12 cellular contexts compared by ENCODE assay signal in the genomic region with DNA sequence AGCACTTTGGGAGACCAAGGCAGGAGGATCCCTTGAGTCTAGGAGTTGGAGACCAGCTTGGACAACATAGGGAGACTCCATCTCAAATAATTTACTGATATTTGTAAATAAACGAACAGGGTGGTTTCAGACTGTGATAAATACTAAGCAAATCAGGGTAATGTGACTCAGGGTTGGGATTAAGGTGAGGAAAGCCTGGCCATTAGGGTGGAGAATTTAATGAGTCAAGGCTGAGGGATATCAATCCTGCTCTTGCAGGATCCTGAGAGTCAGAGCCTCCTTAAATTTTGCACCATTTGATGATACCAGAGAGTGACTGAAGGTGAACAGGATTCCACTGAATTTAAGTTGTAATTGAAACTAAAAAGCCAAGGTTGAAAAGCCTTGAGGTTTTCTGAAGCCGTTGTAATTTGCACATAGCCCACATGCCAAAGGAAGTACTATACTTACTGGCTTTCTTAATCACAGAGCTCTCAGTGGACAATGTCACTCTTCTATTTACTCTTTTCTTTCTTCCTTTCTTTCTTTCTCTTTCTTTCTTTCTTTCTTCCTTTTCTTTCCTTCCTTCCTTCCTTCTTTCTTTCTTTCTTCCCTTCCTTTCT. TPM values are rescaled to one million over a fixed set of nuclear protein-coding genes. Genes with fewer than 3 reads are reported as not detected.
A peak's percentile ranks its signal among the peaks of the same experiment; 100 is the strongest.
DNase-seq lines count a peak whose midpoint lies in the region; ATAC-seq and TF ChIP-seq lines count a peak whose summit lies in the region.
"Had no signal": no experiment of that assay in that cellular context is flagged by ENCODE, and none has a peak within 500 bp of the region (broad histone marks: within the 10 kb centered on the region; RNA-seq: fewer than 3 reads in every experiment).

No MANE protein-coding gene starts in this region.

- no peak for DNase-seq in activated T-cell treated with anti-CD3 and anti-CD28 coated beads, Interleukin-2, amount 50 U/mL, for 24 hours
- no peak for DNase-seq in activated T-cell treated with anti-CD3 and anti-CD28 coated beads, Interleukin-2, amount 50 U/mL, for 48 hours
- DNase-seq in neural crest cell (ENCODE audit: low read depth, low spot score): no peak
- no peak for DNase-seq in NCI-H226
- no peak for DNase-seq in T1000 (lab: John Stamatoyannopoulos, UW)
- DNase-seq in SHP77 treated with DMSO at 0.1 percent for 48 hours (lab: John Stamatoyannopoulos, UW): no peak
- DNase-seq: activated CD4-positive, CD25-positive, alpha-beta regulatory T cell treated with anti-CD3 and anti-CD28 coated beads, Interleukin-2, amount 50 U/mL, for 72 hours; amygdala; NCI-H2081 treated with DMSO at 0.1 percent for 48 hours; small intestine had no signal

- peak; percentile 47 for ATAC-seq in HG03565 (IDR thresholded peaks at IDR 0.05; ENCODE audit: unreplicated experiment)
- ATAC-seq in activated T-helper 17 cell treated with anti-CD3 and anti-CD28 coated beads, Interleukin-2, amount 50 U/mL, for 72 hours (replicated peaks): peak; percentile 55

- no peak overlapping the region for H3K4me3 Mint-ChIP-seq in activated T-cell treated with anti-CD3 and anti-CD28 coated beads, Interleukin-2, amount 50 U/mL, for 24 hours
- H3K4me3 Mint-ChIP-seq in activated T-helper 17 cell treated with anti-CD3 and anti-CD28 coated beads, Interleukin-2, amount 50 U/mL, for 72 hours: no peak overlapping the region
- H3K4me3 Mint-ChIP-seq in neural crest cell: no peak overlapping the region

- H3K9me3 Mint-ChIP-seq in activated T-cell treated with anti-CD3 and anti-CD28 coated beads, Interleukin-2, amount 50 U/mL, for 24 hours: no peaks in the 10 kb centered on the region
- H3K9me3 Mint-ChIP-seq in activated T-helper 17 cell treated with anti-CD3 and anti-CD28 coated beads, Interleukin-2, amount 50 U/mL, for 72 hours: no peaks in the 10 kb centered on the region
- no peaks in the 10 kb centered on the region for H3K9me3 Mint-ChIP-seq in neural crest cell

- peak overlapping the region; percentile 11 for H3K27ac Mint-ChIP-seq in activated T-cell treated with anti-CD3 and anti-CD28 coated beads, Interleukin-2, amount 50 U/mL, for 24 hours
- H3K27ac Mint-ChIP-seq in activated T-helper 17 cell treated with anti-CD3 and anti-CD28 coated beads, Interleukin-2, amount 50 U/mL, for 72 hours: no peak overlapping the region
- peak overlapping the region; percentile 75 for H3K27ac Mint-ChIP-seq in neural crest cell (ENCODE audit: unreplicated experiment)

- peaks cover 23% of the 10 kb centered on the region for H3K4me1 Mint-ChIP-seq in activated T-cell treated with anti-CD3 and anti-CD28 coated beads, Interleukin-2, amount 50 U/mL, for 24 hours (ENCODE audit: low read depth)
- peaks cover 8% of the 10 kb centered on the region for H3K4me1 Mint-ChIP-seq in activated T-helper 17 cell treated with anti-CD3 and anti-CD28 coated beads, Interleukin-2, amount 50 U/mL, for 72 hours
- no peaks in the 10 kb centered on the region for H3K4me1 Mint-ChIP-seq in neural crest cell

- peaks cover 8% of the 10 kb centered on the region for H3K36me3 Mint-ChIP-seq in activated T-cell treated with anti-CD3 and anti-CD28 coated beads, Interleukin-2, amount 50 U/mL, for 24 hours (ENCODE audit: low read depth)
- H3K36me3 Mint-ChIP-seq in activated T-helper 17 cell treated with anti-CD3 and anti-CD28 coated beads, Interleukin-2, amount 50 U/mL, for 72 hours (ENCODE audit: low read depth): peaks cover 16% of the 10 kb centered on the region
- peaks cover 2% of the 10 kb centered on the region for H3K36me3 Mint-ChIP-seq in neural crest cell (ENCODE audit: low read depth)

- TF ChIP-seq CTCF in neural crest cell (conservative IDR thresholded peaks at IDR 0.05): no peak

- H3K27me3 Mint-ChIP-seq in activated T-cell treated with anti-CD3 and anti-CD28 coated beads, Interleukin-2, amount 50 U/mL, for 24 hours: no peaks in the 10 kb centered on the region
- H3K27me3 Mint-ChIP-seq in activated T-helper 17 cell treated with anti-CD3 and anti-CD28 coated beads, Interleukin-2, amount 50 U/mL, for 72 hours: no peaks in the 10 kb centered on the region
- H3K27me3 Mint-ChIP-seq in neural crest cell (ENCODE audit: low read depth): no peaks in the 10 kb centered on the region

RNA-seq across cellular contexts. Expression of a gene that starts 28.6 kb away (rescaled TPM):
- total RNA-seq in activated T-helper 17 cell treated with anti-CD3 and anti-CD28 coated beads, Interleukin-2, amount 50 U/mL, for 72 hours: 1 to 10 TPM; 4.0 to 6.3 TPM
- total RNA-seq in neural crest cell: 4.1 and 5.0 TPM in 2 replicates
